Comparison of ENCODE assay signal across 11 cellular contexts in genomic region chr9:71812385-71812784, GRCh38. TPM values are rescaled to one million over a fixed set of nuclear protein-coding genes. Genes with fewer than 3 reads are reported as not detected.
DNase-seq lines count a peak whose midpoint lies in the region; ATAC-seq and TF ChIP-seq lines count a peak whose summit lies in the region.
"Had no signal": no experiment of that assay in that cellular context is flagged by ENCODE, and none has a peak within 500 bp of the region (broad histone marks: within the 10 kb centered on the region; RNA-seq: fewer than 3 reads in every experiment).

No MANE protein-coding gene starts in this region.

- no peak overlapping the region for H3K4me3 Mint-ChIP-seq in activated T-cell treated with anti-CD3 and anti-CD28 coated beads, Interleukin-2, amount 50 U/mL, for 4 hours

- WGBS in neuronal stem cell (ENCODE audit: extremely low coverage in 2 of 2, insufficient read length in 2 of 2, insufficient replicate concordance in 1 of 2), 2 donors: no CpG with 5 or more reads among the region's 4 CpGs

- CTCF ChIA-PET in BJ (lab: Yijun Ruan, JAX): interaction anchor here (0.6 to 4.7 kb wide), 5 partner anchors 9 to 213 kb away, joined by 3 to 34 read pairs (median 4); no protein-coding TSS in a partner anchor

- no peak overlapping the region for H2BK12ac ChIP-seq in neuronal stem cell (ENCODE audit: low read length)

- H3K36me3 ChIP-seq in BJ (ENCODE audit: control insufficient read depth, insufficient read depth, low read length) (no peaks in the 10 kb centered on the region), neuronal stem cell (replicated peaks in 1 of 2; ENCODE audit: control insufficient read depth in 2 of 2, insufficient read depth in 2 of 2, low read length in 2 of 2) (no peaks in the 10 kb centered on the region)
- H3K36me3 ChIP-seq: stomach had no signal

- H2BK120ac ChIP-seq in neuronal stem cell (ENCODE audit: low read depth, low read length): no peak overlapping the region

- no peak overlapping the region for H4K8ac ChIP-seq in neuronal stem cell (ENCODE audit: low read depth, low read length)

- no peaks in the 10 kb centered on the region for H3K27me3 Mint-ChIP-seq in activated T-cell treated with anti-CD3 and anti-CD28 coated beads, Interleukin-2, amount 50 U/mL, for 4 hours (ENCODE audit: low read depth)

- H3K4me3 ChIP-seq in BJ (ENCODE audit: low read depth, low read length): no peak overlapping the region
- no peak overlapping the region for H3K4me3 ChIP-seq in neuronal stem cell (ENCODE audit: low read length in 2 of 2)
- H3K4me3 ChIP-seq: hepatocyte, mucosa of descending colon, stomach had no signal

- POLR2A ChIA-PET in BJ (lab: Charles Lee): no interaction called here

- H2BK15ac ChIP-seq in neuronal stem cell (ENCODE audit: low read length): no peak overlapping the region

- H3K4me1 Mint-ChIP-seq in activated T-cell treated with anti-CD3 and anti-CD28 coated beads, Interleukin-2, amount 50 U/mL, for 4 hours (ENCODE audit: low read depth): peaks cover 7% of the 10 kb centered on the region

- peak; percentile 15; the same call in 1 of the 2 replicates for TF ChIP-seq CTCF in BJ (IDR thresholded peaks at IDR 0.05; ENCODE audit: insufficient read depth, low read depth, low read length)

- H2AFZ ChIP-seq in neuronal stem cell (ENCODE audit: low read length): peak overlapping the region; percentile 8
- H2AFZ ChIP-seq: hepatocyte had no signal

- H3K4me1 ChIP-seq in neuronal stem cell (ENCODE audit: control insufficient read depth in 2 of 2, insufficient read depth in 1 of 2, low read depth in 1 of 2, low read length in 2 of 2): peaks cover 6% of the 10 kb centered on the region in 2 donors

- no peak for ATAC-seq in activated T-cell treated with anti-CD3 and anti-CD28 coated beads, Interleukin-2, amount 50 U/mL, for 4 hours
- ATAC-seq in GM21447 (IDR thresholded peaks at IDR 0.05; ENCODE audit: unreplicated experiment): no peak
- ATAC-seq: mucosa of descending colon had no signal

- no peak overlapping the region for H3K14ac ChIP-seq in neuronal stem cell (ENCODE audit: low read length)

- H3K4ac ChIP-seq in neuronal stem cell (ENCODE audit: low read length): no peak overlapping the region

- H3K79me1 ChIP-seq in neuronal stem cell (ENCODE audit: low read depth, low read length): no peaks in the 10 kb centered on the region

- H3K36me3 Mint-ChIP-seq in activated T-cell treated with anti-CD3 and anti-CD28 coated beads, Interleukin-2, amount 50 U/mL, for 4 hours (ENCODE audit: insufficient read depth): no peaks in the 10 kb centered on the region

- no peak overlapping the region for H2AK5ac ChIP-seq in neuronal stem cell (ENCODE audit: low read depth, low read length)

- H3K23ac ChIP-seq in neuronal stem cell (ENCODE audit: low read depth, low read length, poor library complexity): no peak overlapping the region

- H3K27ac ChIP-seq in neuronal stem cell (replicated peaks; ENCODE audit: low read length): no peak overlapping the region
- H3K27ac ChIP-seq: hepatocyte, stomach had no signal

- H3K18ac ChIP-seq in neuronal stem cell (ENCODE audit: low read length): no peak overlapping the region

- H2BK5ac ChIP-seq in neuronal stem cell (ENCODE audit: low read length): no peak overlapping the region

- H3K27me3 ChIP-seq in BJ (ENCODE audit: control insufficient read depth, insufficient read depth, low read length) (no peaks in the 10 kb centered on the region), neuronal stem cell (ENCODE audit: control insufficient read depth in 3 of 3, insufficient read depth in 3 of 3, low read depth in 1 of 3, low read length in 3 of 3) (no peaks in the 10 kb centered on the region)
- H3K27me3 ChIP-seq: hepatocyte, stomach had no signal

- H3K4me2 ChIP-seq in neuronal stem cell (ENCODE audit: insufficient read depth, low read length, poor library complexity, severe bottlenecking): no peak overlapping the region
- H3K4me2 ChIP-seq: hepatocyte had no signal

- no peaks in the 10 kb centered on the region for H3K9me3 Mint-ChIP-seq in activated T-cell treated with anti-CD3 and anti-CD28 coated beads, Interleukin-2, amount 50 U/mL, for 4 hours

- DNase-seq in BJ (ENCODE audit: low read depth) (no peak), NCI-H524 (lab: John Stamatoyannopoulos, UW) (peak; percentile 65 to 85), fibroblast of peridontal ligament (ENCODE audit: extremely low read depth) (peak; percentile 65), neuronal stem cell (ENCODE audit: low spot score) (no peak)
- no peak for DNase-seq in activated T-cell treated with anti-CD3 and anti-CD28 coated beads, Interleukin-2, amount 50 U/mL, for 4 hours
- no peak for DNase-seq in stimulated activated naive CD4-positive, alpha-beta T cell treated with Interleukin-2 at 50 U/mL for 16 hours (lab: John Stamatoyannopoulos, UW)
- DNase-seq in activated naive CD4-positive, alpha-beta T cell treated with Interleukin-2 at 50 U/mL for 16 hours: no peak
- DNase-seq: mucosa of descending colon, stomach had no signal

- H3K9ac ChIP-seq in neuronal stem cell (ENCODE audit: low read depth, low read length, poor library complexity): no peak overlapping the region

- no peaks in the 10 kb centered on the region for H3K9me3 ChIP-seq in neuronal stem cell (replicated peaks in 1 of 2; ENCODE audit: control insufficient read depth in 2 of 2, insufficient read depth in 1 of 2, low read depth in 1 of 2, low read length in 2 of 2)
- H3K9me3 ChIP-seq: mucosa of descending colon, stomach had no signal

- H4K91ac ChIP-seq in neuronal stem cell (ENCODE audit: low read depth, low read length, poor library complexity): no peak overlapping the region

RNA-seq across cellular contexts. Expression of gene CEMIP2, which starts 44.1 kb away (rescaled TPM):
- polyA plus RNA-seq in BJ (2011; rRNA removed): 117 and 120 TPM in 2 replicates
- polyA minus RNA-seq in BJ (2011; rRNA and poly(A)+ RNA removed): 173 and 218 TPM in 2 replicates
- polyA plus RNA-seq in neuronal stem cell (2013, experiment 1 of 2): 79.6 TPM
- polyA plus RNA-seq in neuronal stem cell (2013, experiment 2 of 2): 79.1 TPM
- 10 to 100 TPM; 51.1 to 71.9 (median 66.2) TPM for total RNA-seq in activated T-cell treated with anti-CD3 and anti-CD28 coated beads, Interleukin-2, amount 50 U/mL, for 4 hours

Comparison
In these comparisons a context has a peak if more than half of its experiments do, and no peak if none do; other contexts are left out.
1. DNase-seq: peak in NCI-H524 (2 of 2) and fibroblast of peridontal ligament (single experiment); none in BJ (single experiment), neuronal stem cell (single experiment), activated T-cell treated with anti-CD3 and anti-CD28 coated beads, Interleukin-2, amount 50 U/mL, for 4 hours (single experiment), stimulated activated naive CD4-positive, alpha-beta T cell treated with Interleukin-2 at 50 U/mL for 16 hours (single experiment) and activated naive CD4-positive, alpha-beta T cell treated with Interleukin-2 at 50 U/mL for 16 hours (single experiment).